Comparison of ENCODE assay signal across 10 cellular contexts in the genomic region with DNA sequence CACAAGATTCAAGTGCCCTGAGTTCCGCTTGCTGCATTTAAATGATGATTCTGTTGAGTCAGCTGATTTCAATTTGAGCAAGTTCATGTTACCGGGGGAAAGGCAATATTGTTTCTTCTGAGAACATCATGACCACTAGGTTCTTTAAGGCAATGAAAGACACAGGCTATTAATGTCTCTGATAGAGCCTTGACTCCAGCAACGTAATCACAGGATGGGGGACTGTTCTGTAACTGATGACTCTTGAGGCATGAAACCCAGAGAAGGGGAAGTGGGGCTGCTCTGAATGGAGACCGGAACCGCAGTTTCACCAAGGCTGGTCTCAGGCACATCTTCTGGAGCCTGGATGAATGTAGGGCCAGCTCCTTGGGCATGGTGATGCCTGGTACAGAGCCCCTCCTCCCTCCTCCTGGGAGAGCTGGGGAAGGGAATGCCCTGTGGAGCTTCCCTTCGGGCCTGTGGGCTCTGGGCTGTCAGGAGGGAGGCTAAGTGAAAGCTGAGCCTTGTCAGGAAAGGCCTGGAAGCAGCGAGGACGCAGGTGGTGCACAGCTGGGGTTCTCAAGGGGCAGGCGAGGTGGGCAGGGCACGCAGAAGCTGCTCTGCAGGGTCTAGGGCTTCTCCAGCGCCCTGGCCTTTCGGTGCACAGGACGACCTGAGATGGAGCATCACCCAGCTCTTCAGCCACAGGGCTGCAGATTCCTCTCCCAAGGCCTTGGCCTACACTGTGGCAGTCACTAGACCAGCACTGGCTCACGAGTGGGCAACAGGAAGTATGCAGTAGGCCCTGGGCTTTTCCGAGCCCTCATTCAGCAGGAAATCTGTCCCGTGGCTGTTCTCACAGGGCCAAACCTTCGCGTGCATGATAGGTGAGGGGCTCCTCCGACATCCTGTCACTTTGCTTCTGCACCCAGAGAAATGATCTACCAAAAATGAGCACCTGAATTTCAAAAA. TPM values are rescaled to one million over a fixed set of nuclear protein-coding genes. Genes with fewer than 3 reads are reported as not detected.
DNase-seq lines count a peak whose midpoint lies in the region; ATAC-seq, FAIRE-seq and TF ChIP-seq lines count a peak whose summit lies in the region.
"Had no signal": no experiment of that assay in that cellular context is flagged by ENCODE, and none has a peak within 500 bp of the region (broad histone marks: within the 10 kb centered on the region; RNA-seq: fewer than 3 reads in every experiment).

No MANE protein-coding gene starts in this region.

- TF ChIP-seq POLR2A in tibial nerve (IDR thresholded peaks at IDR 0.05) = no peak

- FAIRE-seq in bronchial epithelial cell (lab: Jason Lieb, UNC) = peak; percentile 28
- FAIRE-seq: D721Med had no signal

- H3K36me3 ChIP-seq in bronchial epithelial cell (ENCODE audit: control insufficient read depth, insufficient read depth, low read length) = peaks cover 1% of the 10 kb centered on the region
- peaks cover 0 to 15% (median 0%) of the 10 kb centered on the region in 3 donors for H3K36me3 ChIP-seq in tibial nerve

- in situ Hi-C loops in ACHN (cut with HindIII; ENCODE audit: low pct_ligation_motif_present, low pct_unique_long_range_greater_than_20kb, low sequenced_read_pairs) = no loop called here

- H3K4me3 ChIP-seq in bronchial epithelial cell (ENCODE audit: low read depth, low read length) (no peak overlapping the region), tibial nerve (no peak overlapping the region)

- 79 to 82% methylated on average over 18 to 19 of the region's 19 CpGs for WGBS in tibial nerve, 2 donors

- no peaks in the 10 kb centered on the region for H3K4me1 ChIP-seq in tibial nerve

- H3K27me3 ChIP-seq in bronchial epithelial cell (ENCODE audit: control insufficient read depth, insufficient read depth, low read length) (no peaks in the 10 kb centered on the region), tibial nerve (no peaks in the 10 kb centered on the region)

- no peaks in the 10 kb centered on the region for H3K9me3 ChIP-seq in tibial nerve

- no peak for TF ChIP-seq EP300 in tibial nerve (IDR thresholded peaks at IDR 0.05)

- no peak overlapping the region for H3K27ac ChIP-seq in tibial nerve

- TF ChIP-seq CTCF in bronchial epithelial cell (IDR thresholded peaks at IDR 0.05; ENCODE audit: insufficient read depth, low read length, severe bottlenecking) = no peak
- TF ChIP-seq CTCF in tibial nerve (IDR thresholded peaks at IDR 0.05) = no peak

- no peak for DNase-seq in bronchial epithelial cell (ENCODE audit: low read depth)
- DNase-seq in NK-92 (lab: John Stamatoyannopoulos, UW; ENCODE audit: unreplicated experiment) = no peak
- no peak for DNase-seq in ACHN
- DNase-seq in NCI-H1436 (lab: John Stamatoyannopoulos, UW) = no peak
- DNase-seq in tibial nerve (ENCODE audit: low spot score in 2 of 2) = no peak
- DNase-seq: NCI-H526 had no signal

- ATAC-seq in GM18498 (IDR thresholded peaks at IDR 0.05; ENCODE audit: unreplicated experiment) (peak; percentile 86), GM21390 (IDR thresholded peaks at IDR 0.05; ENCODE audit: unreplicated experiment) (peak; percentile 91), HG03159 (IDR thresholded peaks at IDR 0.05; ENCODE audit: unreplicated experiment) (peak; percentile 88)

RNA-seq across cellular contexts. Expression of a gene that starts 36.6 kb away (rescaled TPM):
- total RNA-seq in bronchial epithelial cell (not detected in 2 replicates), tibial nerve (not detected)

RNA-seq across cellular contexts. Expression of a gene that starts 42.7 kb away (rescaled TPM):
- total RNA-seq in bronchial epithelial cell (6.6 and 14.7 TPM in 2 replicates), tibial nerve (100 to 1,000 TPM in 1 of 4 donors, 10 to 100 TPM in 3; 41.4 to 108 (median 62.1) TPM)
